ENCODE assay signal across 19 cellular contexts in the genomic region with DNA sequence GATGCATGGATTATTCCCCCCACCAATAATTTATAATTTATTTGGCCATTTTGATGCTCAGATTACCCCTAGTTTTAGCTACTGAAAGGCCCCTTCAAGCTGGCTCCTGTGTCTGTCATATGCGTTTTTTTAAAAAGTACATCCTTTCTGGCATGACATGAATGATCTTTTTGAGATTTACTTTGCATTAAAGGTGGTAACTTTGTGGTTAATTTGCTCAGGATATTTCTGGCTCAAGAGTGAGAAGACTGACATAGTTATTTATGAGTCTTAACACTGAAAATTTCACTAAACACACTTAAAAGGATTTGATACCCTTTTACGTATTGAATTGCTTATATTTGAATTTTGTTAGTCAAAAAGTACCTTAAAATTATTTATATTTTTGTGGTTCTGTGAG. TPM values are rescaled to one million over a fixed set of nuclear protein-coding genes. Genes with fewer than 3 reads are reported as not detected.
DNase-seq lines count a peak whose midpoint lies in the region; ATAC-seq, FAIRE-seq and TF ChIP-seq lines count a peak whose summit lies in the region.
"Had no signal": no experiment of that assay in that cellular context is flagged by ENCODE, and none has a peak within 500 bp of the region (broad histone marks: within the 10 kb centered on the region; RNA-seq: fewer than 3 reads in every experiment).

No MANE protein-coding gene starts in this region.

- 0 out of 2 replicates have a peak, but pooled peaks cover 2% of the 10 kb centered on the region for H4K20me1 ChIP-seq in OCI-LY1 (ENCODE audit: insufficient read depth, low read length)

- peaks cover 89% of the 10 kb centered on the region for H3K79me2 ChIP-seq in OCI-LY1 (ENCODE audit: insufficient read depth, low read length)

- no peak overlapping the region for H2AFZ ChIP-seq in OCI-LY1 (ENCODE audit: low read length)
- H2AFZ ChIP-seq: GM23248, PC-9 had no signal

- 62 to 68% methylated on average over 2 of the region's 2 CpGs for WGBS in pancreas, 2 donors

- peak overlapping the region; percentile 25; the same call in 1 of the 2 replicates for H3K9ac ChIP-seq in OCI-LY1 (ENCODE audit: low read length)
- H3K9ac ChIP-seq: BLaER1 treated with 17β-estradiol and CSF1 and Interleukin-3, amounts not matched to agents 10 nM and 100 nM; GM23248 had no signal

- H3K4me3 ChIP-seq in GM12865 (ENCODE audit: low read depth, low read length), result peak overlapping the region; percentile 15; the same call in 1 of the 2 replicates
- no peak overlapping the region for H3K4me3 ChIP-seq in OCI-LY1 (ENCODE audit: low read depth, low read length, poor library complexity, severe bottlenecking)
- H3K4me3 ChIP-seq in CD4-positive, alpha-beta memory T cell (ENCODE audit: low read length in 2 of 2), result no peak overlapping the region
- H3K4me3 ChIP-seq in pancreas, result no peak overlapping the region
- H3K4me3 ChIP-seq: A549; BLaER1 treated with 17β-estradiol and CSF1 and Interleukin-3, amounts not matched to agents 10 nM and 100 nM; GM23248; PC-9 had no signal

- peaks cover 9 to 21% of the 10 kb centered on the region in 2 donors for H3K36me3 Mint-ChIP-seq in activated T-cell treated with anti-CD3 and anti-CD28 coated beads, Interleukin-2, amount 50 U/mL, for 72 hours (ENCODE audit: insufficient read depth in 2 of 2)
- peaks cover 19% of the 10 kb centered on the region for H3K36me3 Mint-ChIP-seq in effector memory CD8-positive, alpha-beta T cell (ENCODE audit: insufficient read depth)
- peaks cover 12 to 44% of the 10 kb centered on the region in 2 donors for H3K36me3 Mint-ChIP-seq in CD4-positive, alpha-beta memory T cell

- no peaks in the 10 kb centered on the region for H3F3A ChIP-seq in OCI-LY1 (ENCODE audit: insufficient read depth, low read length)

- ATAC-seq in activated T-cell treated with anti-CD3 and anti-CD28 coated beads, Interleukin-2, amount 50 U/mL, for 72 hours (replicated peaks in 1 of 2), result no peak
- no peak for ATAC-seq in effector memory CD8-positive, alpha-beta T cell (replicated peaks)
- ATAC-seq in pancreas, result no peak
- ATAC-seq: A549 had no signal

- peak overlapping the region; percentile 54 for H3K27ac Mint-ChIP-seq in activated T-cell treated with anti-CD3 and anti-CD28 coated beads, Interleukin-2, amount 50 U/mL, for 72 hours
- peak overlapping the region in 1 of 2 donors; percentile 56 for H3K27ac Mint-ChIP-seq in effector memory CD8-positive, alpha-beta T cell
- H3K27ac Mint-ChIP-seq in CD4-positive, alpha-beta memory T cell, result peak overlapping the region in 3 of 7 donors; percentile 15 to 44 (median 41)

- CTCF ChIA-PET in CD4-positive, alpha-beta memory T cell (lab: Charles Lee; ENCODE audit: partially characterized antibody), result interaction anchor here (1.1 kb wide), 2 partner anchors 28 to 266 kb away, joined by 3 read pairs; no protein-coding TSS in a partner anchor

- peak overlapping the region; percentile 48 for H3K4me2 ChIP-seq in OCI-LY1 (ENCODE audit: low read length)
- H3K4me2 ChIP-seq: PC-9 had no signal

- no peaks in the 10 kb centered on the region for H3K9me3 ChIP-seq in OCI-LY1 (ENCODE audit: low read length)
- H3K9me3 ChIP-seq in CD4-positive, alpha-beta memory T cell (ENCODE audit: control insufficient read depth in 1 of 2, low read length in 2 of 2), result no peaks in the 10 kb centered on the region
- no peaks in the 10 kb centered on the region for H3K9me3 ChIP-seq in pancreas
- H3K9me3 ChIP-seq: A549; BLaER1 treated with 17β-estradiol and CSF1 and Interleukin-3, amounts not matched to agents 10 nM and 100 nM had no signal

- no peaks in the 10 kb centered on the region for H3K9me3 Mint-ChIP-seq in activated T-cell treated with anti-CD3 and anti-CD28 coated beads, Interleukin-2, amount 50 U/mL, for 72 hours
- H3K9me3 Mint-ChIP-seq in effector memory CD8-positive, alpha-beta T cell, result no peaks in the 10 kb centered on the region
- no peaks in the 10 kb centered on the region for H3K9me3 Mint-ChIP-seq in CD4-positive, alpha-beta memory T cell

- H3K9me2 ChIP-seq in OCI-LY1 (ENCODE audit: low read depth, low read length), result no peaks in the 10 kb centered on the region

- no peaks in the 10 kb centered on the region for H3K27me3 ChIP-seq in OCI-LY1 (ENCODE audit: insufficient read depth, low read length)
- no peaks in the 10 kb centered on the region for H3K27me3 ChIP-seq in CD4-positive, alpha-beta memory T cell (ENCODE audit: insufficient read depth, low read length)
- no peaks in the 10 kb centered on the region for H3K27me3 ChIP-seq in pancreas
- H3K27me3 ChIP-seq: BLaER1 treated with 17β-estradiol and CSF1 and Interleukin-3, amounts not matched to agents 10 nM and 100 nM had no signal

- peaks cover 66% of the 10 kb centered on the region for H3K4me1 Mint-ChIP-seq in activated T-cell treated with anti-CD3 and anti-CD28 coated beads, Interleukin-2, amount 50 U/mL, for 72 hours (ENCODE audit: low read depth)
- peaks cover 30 to 43% of the 10 kb centered on the region in 2 donors for H3K4me1 Mint-ChIP-seq in effector memory CD8-positive, alpha-beta T cell (ENCODE audit: low read depth in 2 of 2)
- peaks cover 46 to 72% (median 54%) of the 10 kb centered on the region in 4 donors for H3K4me1 Mint-ChIP-seq in CD4-positive, alpha-beta memory T cell

- no peak for TF ChIP-seq CTCF in GM12865 (IDR thresholded peaks at IDR 0.05; ENCODE audit: insufficient read depth, low read depth, low read length, missing control alignments)
- TF ChIP-seq CTCF in OCI-LY1 (IDR thresholded peaks at IDR 0.05; ENCODE audit: low read length), result no peak
- no peak for TF ChIP-seq CTCF in pancreas (IDR thresholded peaks at IDR 0.05)

- H3K4me3 Mint-ChIP-seq in activated T-cell treated with anti-CD3 and anti-CD28 coated beads, Interleukin-2, amount 50 U/mL, for 72 hours, result peak overlapping the region in 1 of 2 donors; percentile 74
- H3K4me3 Mint-ChIP-seq in effector memory CD8-positive, alpha-beta T cell, result peak overlapping the region; percentile 3 to 73
- peak overlapping the region in 2 of 8 donors; percentile 60 to 70 for H3K4me3 Mint-ChIP-seq in CD4-positive, alpha-beta memory T cell

- no peak for DNase-seq in activated T-cell treated with anti-CD3 and anti-CD28 coated beads, Interleukin-2, amount 50 U/mL, for 72 hours
- DNase-seq in activated T-cell treated with anti-CD3 and anti-CD28 coated beads, Interleukin-2, amount 50 U/mL, for 48 hours, result no peak
- DNase-seq in GM12865 (ENCODE audit: low read depth) (peak; percentile 20), pancreas (no peak)
- DNase-seq in effector memory CD8-positive, alpha-beta T cell, result no peak
- no peak for DNase-seq in CD4-positive, alpha-beta memory T cell
- no peak for DNase-seq in effector CD4-positive, alpha-beta T cell
- DNase-seq: GM23248, HCEC 1CT, NCI-H1436, NCI-H2029 treated with DMSO at 0.1 percent for 48 hours, NCI-H2171 treated with DMSO at 0.1 percent for 48 hours, NCI-H446 treated with DMSO at 0.1 percent for 48 hours, NCI-H748 treated with DMSO at 0.1 percent for 48 hours, PC-9 had no signal

- intact Hi-C loops in CD4-positive, alpha-beta memory T cell (cut with micrococcal nuclease), result no loop called here
- intact Hi-C loops in pancreas (cut with DNase I), result no loop called here

- POLR2A ChIA-PET in CD4-positive, alpha-beta memory T cell (lab: Charles Lee; ENCODE audit: partially characterized antibody), result no interaction called here

- H3K27ac ChIP-seq in OCI-LY1 (ENCODE audit: low read depth, low read length, poor library complexity, severe bottlenecking) (peak overlapping the region; percentile 12), pancreas (no peak overlapping the region)
- H3K27ac ChIP-seq in CD4-positive, alpha-beta memory T cell (ENCODE audit: low read depth, low read length), result no peak overlapping the region
- H3K27ac ChIP-seq: A549; BLaER1 treated with 17β-estradiol and CSF1 and Interleukin-3, amounts not matched to agents 10 nM and 100 nM; GM23248; HL-60; PC-9 had no signal

- H3K27me3 Mint-ChIP-seq in activated T-cell treated with anti-CD3 and anti-CD28 coated beads, Interleukin-2, amount 50 U/mL, for 72 hours (ENCODE audit: low read depth), result no peaks in the 10 kb centered on the region
- H3K27me3 Mint-ChIP-seq in effector memory CD8-positive, alpha-beta T cell, result no peaks in the 10 kb centered on the region
- no peaks in the 10 kb centered on the region for H3K27me3 Mint-ChIP-seq in CD4-positive, alpha-beta memory T cell

- peaks cover 77% of the 10 kb centered on the region for H3K36me3 ChIP-seq in OCI-LY1 (ENCODE audit: insufficient read depth, low read length)
- peaks cover 8% of the 10 kb centered on the region for H3K36me3 ChIP-seq in CD4-positive, alpha-beta memory T cell (ENCODE audit: insufficient read depth, low read length)
- peaks cover under 1 to 23% (median 1%) of the 10 kb centered on the region in 3 donors for H3K36me3 ChIP-seq in pancreas

- H3K4me1 ChIP-seq in OCI-LY1 (ENCODE audit: insufficient read depth, low read length, severe bottlenecking), result peaks cover 52% of the 10 kb centered on the region
- H3K4me1 ChIP-seq in CD4-positive, alpha-beta memory T cell (ENCODE audit: insufficient read depth, low read length), result peaks cover 63% of the 10 kb centered on the region
- H3K4me1 ChIP-seq in pancreas, result peaks cover 0 to 17% (median 16%) of the 10 kb centered on the region in 3 donors

- no peak for FAIRE-seq in pancreas (lab: Jason Lieb, UNC)

RNA-seq across cellular contexts. Expression of gene SMC3, which starts 5.4 kb away (rescaled TPM):
- total RNA-seq in activated T-cell treated with anti-CD3 and anti-CD28 coated beads, Interleukin-2, amount 50 U/mL, for 72 hours, result 10 to 100 TPM; 79.7 to 85.6 TPM
- total RNA-seq in CD4-positive, alpha-beta memory T cell, result 10 to 100 TPM; 53.4 to 59.5 TPM
- 10 to 100 TPM; 43.8 to 96.1 TPM for polyA plus RNA-seq in CD4-positive, alpha-beta memory T cell
- total RNA-seq in pancreas, result 10 to 100 TPM; 14.2 to 22.7 (median 17.7) TPM
- 10 to 100 TPM in 1 of 2 donors, 1 to 10 TPM in 1; 7.7 to 22.2 TPM for polyA plus RNA-seq in pancreas
